22 cellular contexts compared by ENCODE assay signal in genomic region chr5:1958211-1959010, GRCh38.
"Had no signal": no experiment of that assay in that cellular context is flagged by ENCODE, and none has a peak within 500 bp of the region (broad histone marks: within the 10 kb centered on the region; RNA-seq: fewer than 3 reads in every experiment).

No MANE protein-coding gene starts in this region.

- H3K27me3 Mint-ChIP-seq: IgD-negative memory B cell had no signal

- H3K4me1 Mint-ChIP-seq: IgD-negative memory B cell had no signal

- H3K4me3 Mint-ChIP-seq: IgD-negative memory B cell had no signal

- H3K9me3 ChIP-seq: SJCRH30 had no signal

- H3K36me3 ChIP-seq: SJCRH30 had no signal

- DNase-seq: Kasumi-1, MM.1S, NCI-H1092 treated with DMSO at 0.1 percent for 48 hours, NCI-H1436, NCI-H187, NCI-H2029, NCI-H2081 treated with DMSO at 0.1 percent for 48 hours, NCI-H2171, NCI-H226, NCI-H446, NCI-H510A, NCI-H524 treated with DMSO at 0.1 percent for 48 hours, NCI-H69, NCI-H774, RPMI8226, SHP77 treated with DMSO at 0.1 percent for 48 hours, SJCRH30 had no signal

- ATAC-seq: HepG2, K562, SK-N-SH treated with all-trans-retinoic acid at 6 μM for 48 hours had no signal

- H3K4me3 ChIP-seq: K562, SJCRH30 had no signal

- H3K27ac Mint-ChIP-seq: IgD-negative memory B cell had no signal

- H3K4me1 ChIP-seq: SJCRH30 had no signal

- H3K27me3 ChIP-seq: SJCRH30 had no signal

- H3K27ac ChIP-seq: KMS-11, SJCRH30 had no signal

- H3K4me2 ChIP-seq: KMS-11 had no signal
